Comparison of ENCODE assay signal across 8 cellular contexts in the genomic region with DNA sequence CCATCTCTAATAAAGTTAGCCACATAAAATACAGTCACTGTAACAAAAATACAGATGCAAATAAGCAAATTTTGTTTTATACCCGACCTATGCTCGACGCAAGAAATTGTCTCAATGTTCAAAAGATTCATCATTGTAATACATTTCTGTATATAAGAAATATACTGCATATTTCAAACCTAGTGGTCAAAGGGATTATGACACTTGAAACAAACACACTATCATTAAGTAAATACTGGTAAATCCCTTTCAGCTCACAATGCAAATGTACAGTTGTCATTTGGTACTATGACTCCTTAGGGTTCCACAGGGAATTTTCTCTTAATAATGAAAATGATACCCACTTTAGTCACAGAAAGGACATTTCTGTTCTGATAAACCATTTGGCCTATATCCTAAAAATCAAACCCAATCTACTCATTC. TPM values are rescaled to one million over a fixed set of nuclear protein-coding genes. Genes with fewer than 3 reads are reported as not detected.
A peak's percentile ranks its signal among the peaks of the same experiment; 100 is the strongest.
DNase-seq lines count a peak whose midpoint lies in the region; ATAC-seq and TF ChIP-seq lines count a peak whose summit lies in the region.

No MANE protein-coding gene starts in this region.

- H3K79me2 ChIP-seq in OCI-LY1 (ENCODE audit: insufficient read depth, low read length) (peaks cover 57% of the 10 kb centered on the region), osteoblast (ENCODE audit: insufficient read depth, low read length) (peaks cover 76% of the 10 kb centered on the region)

- H2AFZ ChIP-seq in OCI-LY1 (ENCODE audit: low read length), result no peak overlapping the region
- no peak overlapping the region for H2AFZ ChIP-seq in osteoblast (ENCODE audit: low read length)

- peak overlapping the region; percentile 77 for H3K9ac ChIP-seq in OCI-LY1 (ENCODE audit: low read length)

- ATAC-seq in Right ventricle myocardium superior (ENCODE audit: poor library complexity) (no peak), HG03521 (IDR thresholded peaks at IDR 0.05; ENCODE audit: unreplicated experiment) (no peak)

- intact Hi-C loops in Right ventricle myocardium superior (cut with DNase I), result no loop called here

- H3K4me2 ChIP-seq in OCI-LY1 (ENCODE audit: low read length) (peak overlapping the region; percentile 94), osteoblast (ENCODE audit: insufficient read depth, low read length) (peak overlapping the region; percentile 98)

- H4K20me1 ChIP-seq in OCI-LY1 (ENCODE audit: insufficient read depth, low read length), result no peaks in the 10 kb centered on the region
- no peaks in the 10 kb centered on the region for H4K20me1 ChIP-seq in osteoblast (ENCODE audit: insufficient read depth, low read length)

- H3K27me3 ChIP-seq in right atrium auricular region (no peaks in the 10 kb centered on the region), OCI-LY1 (ENCODE audit: insufficient read depth, low read length) (no peaks in the 10 kb centered on the region), osteoblast (ENCODE audit: insufficient read depth, low read length) (no peaks in the 10 kb centered on the region)

- H3K4me1 ChIP-seq in right atrium auricular region (peaks cover 0 to 12% of the 10 kb centered on the region in 2 donors), OCI-LY1 (ENCODE audit: insufficient read depth, low read length, severe bottlenecking) (peaks cover 71% of the 10 kb centered on the region), osteoblast (ENCODE audit: insufficient read depth, low read length) (peaks cover 38% of the 10 kb centered on the region)

- in situ Hi-C loops in GM13976 (cut with MboI; ENCODE audit: low sequenced_read_pairs, unreplicated experiment), result loop anchor here (10.0 kb wide), 1 partner anchor 248 kb away; no protein-coding TSS in a partner anchor

- H3K4me3 ChIP-seq in right atrium auricular region (no peak overlapping the region), OCI-LY1 (ENCODE audit: low read depth, low read length, poor library complexity, severe bottlenecking) (peak overlapping the region; percentile 69), coronary artery (no peak overlapping the region), osteoblast (ENCODE audit: insufficient read depth, low read length) (no peak overlapping the region)

- no peaks in the 10 kb centered on the region for H3F3A ChIP-seq in OCI-LY1 (ENCODE audit: insufficient read depth, low read length)

- TF ChIP-seq CTCF in right atrium auricular region (IDR thresholded peaks at IDR 0.05), result peak; percentile 49 to 72
- TF ChIP-seq CTCF in OCI-LY1 (IDR thresholded peaks at IDR 0.05; ENCODE audit: low read length), result peak; percentile 37; the same call in 1 of the 2 replicates
- peak; percentile 33 for TF ChIP-seq CTCF in coronary artery (IDR thresholded peaks at IDR 0.05)
- TF ChIP-seq CTCF in osteoblast (IDR thresholded peaks at IDR 0.05; ENCODE audit: extremely low read depth, low read depth, low read length), result peak; percentile 52
- no peak for TF ChIP-seq CTCF in GM13976 (IDR thresholded peaks at IDR 0.05; ENCODE audit: borderline replicate concordance, control extremely low read depth, extremely low read depth, insufficient read depth, missing control alignments)

- H3K27ac ChIP-seq in right atrium auricular region (peak overlapping the region; percentile 99 to 100), OCI-LY1 (ENCODE audit: low read depth, low read length, poor library complexity, severe bottlenecking) (peak overlapping the region; percentile 98), coronary artery (no peak overlapping the region), osteoblast (ENCODE audit: low read depth, low read length) (peak overlapping the region; percentile 98)

- DNase-seq in right atrium auricular region (ENCODE audit: low spot score) (no peak), Right ventricle myocardium superior (no peak), coronary artery (ENCODE audit: low spot score) (no peak), osteoblast (ENCODE audit: insufficient read length, low spot score, missing footprints) (peak; percentile 90), GM13976 (ENCODE audit: low spot score) (no peak)
- DNase-seq in NK-92 treated with Interleukin-12 subunit alpha and Interleukin-12 subunit beta, amount 100 ng/mL, for 24 hours (lab: John Stamatoyannopoulos, UW), result no peak

- H3K36me3 ChIP-seq in right atrium auricular region (no peaks in the 10 kb centered on the region), OCI-LY1 (ENCODE audit: insufficient read depth, low read length) (no peaks in the 10 kb centered on the region), osteoblast (ENCODE audit: insufficient read depth, low read length) (no peaks in the 10 kb centered on the region)

- no peaks in the 10 kb centered on the region for H3K9me2 ChIP-seq in OCI-LY1 (ENCODE audit: low read depth, low read length)

- H3K9me3 ChIP-seq in right atrium auricular region, result no peaks in the 10 kb centered on the region
- H3K9me3 ChIP-seq in OCI-LY1 (ENCODE audit: low read length), result no peaks in the 10 kb centered on the region
- H3K9me3 ChIP-seq in osteoblast (ENCODE audit: low read depth, low read length), result no peaks in the 10 kb centered on the region

RNA-seq across cellular contexts. Expression of gene HIVEP2, which starts 2.2 kb away (rescaled TPM):
- total RNA-seq in right atrium auricular region (10 to 100 TPM; 19.2 to 28.6 TPM), Right ventricle myocardium superior (12.8 TPM), osteoblast (30.4 and 57.8 TPM in 2 replicates)

Comparison
In these comparisons a context has a peak if more than half of its experiments do, and no peak if none do; other contexts are left out.
1. H3K27ac ChIP-seq: peak in right atrium auricular region (2 of 2), OCI-LY1 (single experiment) and osteoblast (single experiment); none in coronary artery (0 of 2).